Comparison of ENCODE assay signal across 23 cellular contexts in genomic region chr4:143099693-143100092, GRCh38.
DNase-seq lines count a peak whose midpoint lies in the region; ATAC-seq, FAIRE-seq and TF ChIP-seq lines count a peak whose summit lies in the region.
"Had no signal": no experiment of that assay in that cellular context is flagged by ENCODE, and none has a peak within 500 bp of the region (broad histone marks: within the 10 kb centered on the region; RNA-seq: fewer than 3 reads in every experiment).

No MANE protein-coding gene starts in this region.

- no peaks in the 10 kb centered on the region for H3K27me3 ChIP-seq in left ventricle myocardium inferior (ENCODE audit: low read depth)
- H3K27me3 ChIP-seq in right atrium auricular region: no peaks in the 10 kb centered on the region
- no peaks in the 10 kb centered on the region for H3K27me3 ChIP-seq in bronchial epithelial cell (ENCODE audit: control insufficient read depth, insufficient read depth, low read length)
- H3K27me3 ChIP-seq in body of pancreas: no peaks in the 10 kb centered on the region
- H3K27me3 ChIP-seq: BLaER1 had no signal

- H3K4me1 ChIP-seq in left ventricle myocardium inferior: no peaks in the 10 kb centered on the region
- no peaks in the 10 kb centered on the region for H3K4me1 ChIP-seq in right atrium auricular region
- H3K4me1 ChIP-seq in body of pancreas: no peaks in the 10 kb centered on the region
- H3K4me1 ChIP-seq: BLaER1, HAP-1 had no signal

- H3K36me3 ChIP-seq in left ventricle myocardium inferior (no peaks in the 10 kb centered on the region), right atrium auricular region (no peaks in the 10 kb centered on the region), bronchial epithelial cell (ENCODE audit: control insufficient read depth, insufficient read depth, low read length) (no peaks in the 10 kb centered on the region), body of pancreas (replicated peaks in 1 of 2; ENCODE audit: insufficient read depth in 1 of 2, low read depth in 2 of 2) (no peaks in the 10 kb centered on the region)
- H3K36me3 ChIP-seq: BLaER1, HAP-1 had no signal

- no peak for TF ChIP-seq POLR2A in body of pancreas (IDR thresholded peaks at IDR 0.05)

- TF ChIP-seq CTCF in left ventricle myocardium inferior (IDR thresholded peaks at IDR 0.05; ENCODE audit: borderline replicate concordance) (no peak), right atrium auricular region (IDR thresholded peaks at IDR 0.05) (no peak), bronchial epithelial cell (IDR thresholded peaks at IDR 0.05; ENCODE audit: insufficient read depth, low read length, severe bottlenecking) (no peak), body of pancreas (IDR thresholded peaks at IDR 0.05) (no peak)

- ATAC-seq in body of pancreas: no peak
- ATAC-seq: CD8-positive, alpha-beta T cell had no signal

- intact Hi-C loops in left ventricle myocardium inferior (cut with micrococcal nuclease) (no loop called here), body of pancreas (cut with DNase I) (no loop called here)

- DNase-seq in DMS53 (lab: John Stamatoyannopoulos, UW) (peak; percentile 10), DMS53 treated with DMSO at 0.1 percent for 48 hours (lab: John Stamatoyannopoulos, UW; ENCODE audit: unreplicated experiment) (no peak), left ventricle myocardium inferior (peak; percentile 17), right atrium auricular region (ENCODE audit: low spot score) (no peak), HuH-7 (ENCODE audit: low spot score) (peak; percentile 2), bronchial epithelial cell (ENCODE audit: low read depth) (no peak), OCI-M2 (lab: John Stamatoyannopoulos, UW; ENCODE audit: unreplicated experiment) (no peak), body of pancreas (no peak)
- DNase-seq: Caco-2; CD4-positive, CD25-positive, alpha-beta regulatory T cell; CD8-positive, alpha-beta T cell; DMS153; DMS79 treated with DMSO at 0.1 percent for 48 hours; GF-D8; GM23248; HFFc6 had no signal

- no peaks in the 10 kb centered on the region for H3K9me3 ChIP-seq in left ventricle myocardium inferior (replicated peaks)
- no peaks in the 10 kb centered on the region for H3K9me3 ChIP-seq in right atrium auricular region
- H3K9me3 ChIP-seq in body of pancreas: no peaks in the 10 kb centered on the region
- H3K9me3 ChIP-seq: BLaER1, Caco-2, HAP-1 had no signal

- H3K27ac ChIP-seq in left ventricle myocardium inferior (replicated peaks): no peak overlapping the region
- no peak overlapping the region for H3K27ac ChIP-seq in right atrium auricular region
- H3K27ac ChIP-seq in body of pancreas: no peak overlapping the region
- H3K27ac ChIP-seq: 22Rv1, BLaER1, C4-2B, GM23248 had no signal

- peak; percentile 23 for FAIRE-seq in bronchial epithelial cell (lab: Jason Lieb, UNC)
- FAIRE-seq: A204.1, GM12891, H54 had no signal

- 81 to 85% methylated on average over 3 of the region's 3 CpGs for WGBS in body of pancreas, 2 donors

- no peak overlapping the region for H3K4me3 ChIP-seq in left ventricle myocardium inferior
- H3K4me3 ChIP-seq in right atrium auricular region: no peak overlapping the region
- no peak overlapping the region for H3K4me3 ChIP-seq in bronchial epithelial cell (ENCODE audit: low read depth, low read length)
- H3K4me3 ChIP-seq in body of pancreas: no peak overlapping the region
- H3K4me3 ChIP-seq: BLaER1, GM23248, HAP-1 had no signal

Comparison
In these comparisons a context has a peak if more than half of its experiments do, and no peak if none do; other contexts are left out.
1. DNase-seq: peak in DMS53 (single experiment), left ventricle myocardium inferior (single experiment) and HuH-7 (single experiment); none in DMS53 treated with DMSO at 0.1 percent for 48 hours (single experiment), right atrium auricular region (single experiment), bronchial epithelial cell (single experiment), OCI-M2 (single experiment) and body of pancreas (0 of 4).